ENCODE assay signal across 8 cellular contexts in genomic region chr3:186255703-186256331, GRCh38.
DNase-seq lines count a peak whose midpoint lies in the region; ATAC-seq and TF ChIP-seq lines count a peak whose summit lies in the region.

No MANE protein-coding gene starts in this region.

- H2AFZ ChIP-seq in HCT116 (ENCODE audit: low read depth, low read length, poor library complexity, severe bottlenecking) (no peak overlapping the region), SU-DHL-6 (ENCODE audit: low read depth, low read length, severe bottlenecking) (no peak overlapping the region)

- H3K4me3 ChIP-seq in HCT116 (replicated peaks in 1 of 2; ENCODE audit: low read depth in 1 of 2, low read length in 2 of 2) (no peak overlapping the region), SU-DHL-6 (ENCODE audit: insufficient read depth, low read length, poor library complexity, severe bottlenecking) (no peak overlapping the region), left ventricle myocardium inferior (no peak overlapping the region)

- H3K9me2 ChIP-seq in HCT116 (ENCODE audit: insufficient read depth): no peaks in the 10 kb centered on the region
- H3K9me2 ChIP-seq in SU-DHL-6 (replicated peaks; ENCODE audit: insufficient read depth, low read length): no peaks in the 10 kb centered on the region

- BruUV-seq in HCT116 (replicated peaks; lab: Mats Ljungman, UMichigan): no TSS peak

- no peak overlapping the region for H3K27ac ChIP-seq in HCT116 (ENCODE audit: low read depth, low read length)
- no peak overlapping the region for H3K27ac ChIP-seq in SU-DHL-6 (ENCODE audit: low read depth, low read length)
- no peak overlapping the region for H3K27ac ChIP-seq in left ventricle myocardium inferior (replicated peaks)

- H3K4me1 ChIP-seq in HCT116 (ENCODE audit: control insufficient read depth in 1 of 2, insufficient read depth in 2 of 2, low read length in 2 of 2) (peaks cover 5 to 12% of the 10 kb centered on the region in 2 experiments; a peak in 3 of 4 replicates), left ventricle myocardium inferior (no peaks in the 10 kb centered on the region)

- no peak for TF ChIP-seq RAD21 in HCT116 (IDR thresholded peaks at IDR 0.05; ENCODE audit: low read depth)

- H4K20me1 ChIP-seq in HCT116 (ENCODE audit: insufficient read depth): no peaks in the 10 kb centered on the region
- H4K20me1 ChIP-seq in SU-DHL-6 (ENCODE audit: low read depth, low read length): no peaks in the 10 kb centered on the region

- ATAC-seq in HCT116: no peak
- ATAC-seq in HG03039 (IDR thresholded peaks at IDR 0.05; ENCODE audit: unreplicated experiment): no peak

- H3K9ac ChIP-seq in HCT116 (ENCODE audit: low read length): no peak overlapping the region
- no peak overlapping the region for H3K9ac ChIP-seq in SU-DHL-6 (ENCODE audit: low read length)

- no peaks in the 10 kb centered on the region for H3F3A ChIP-seq in SU-DHL-6 (ENCODE audit: insufficient read depth)

- POLR2A ChIA-PET in HCT116 (lab: Charles Lee): no interaction called here

- H3K27me3 ChIP-seq in HCT116 (ENCODE audit: insufficient read depth, low read length): no peaks in the 10 kb centered on the region
- no peaks in the 10 kb centered on the region for H3K27me3 ChIP-seq in SU-DHL-6 (ENCODE audit: low read length)
- H3K27me3 ChIP-seq in left ventricle myocardium inferior (ENCODE audit: low read depth): peaks cover 7% of the 10 kb centered on the region

- DNase-seq in DMS53 treated with DMSO at 0.1 percent for 48 hours (lab: John Stamatoyannopoulos, UW; ENCODE audit: unreplicated experiment) (peak; percentile 44), HCT116 (ENCODE audit: low read depth, low spot score) (no peak), left kidney (ENCODE audit: low read depth, low spot score) (peak; percentile 89), activated gamma-delta T cell (lab: John Stamatoyannopoulos, UW) (no peak), left ventricle myocardium inferior (no peak)
- DNase-seq in activated CD4-positive, alpha-beta T cell treated with anti-CD3 and anti-CD28 coated beads for 4 hours: no peak

- intact Hi-C loops in HCT116 (cut with micrococcal nuclease): loop anchor here (5.0 to 10.0 kb wide), 2 partner anchors 361 to 569 kb away; no protein-coding TSS in a partner anchor
- intact Hi-C loops in left ventricle myocardium inferior (cut with micrococcal nuclease): loop anchor here (10.0 kb wide), 1 partner anchor 289 kb away; the partner anchor contains the start of gene CRYGS

- no peak for TF ChIP-seq POLR2A in HCT116 (IDR thresholded peaks at IDR 0.05; ENCODE audit: borderline replicate concordance, extremely low read depth, insufficient read depth, insufficient read length)

- RAD21 ChIA-PET in HCT116 (lab: Charles Lee; ENCODE audit: low non-redundant PET in 1 of 2, low total read pairs in 2 of 2, uncharacterized antibody in 2 of 2, unreplicated experiment in 2 of 2): no interaction called here

- H3K4me2 ChIP-seq in HCT116 (ENCODE audit: low read length) (no peak overlapping the region), SU-DHL-6 (ENCODE audit: low read depth, low read length, poor library complexity, severe bottlenecking) (peak overlapping the region; percentile 11)

- H3K36me3 ChIP-seq in HCT116 (ENCODE audit: control insufficient read depth in 1 of 2, insufficient read depth in 2 of 2, low read length in 2 of 2) (no peaks in the 10 kb centered on the region), SU-DHL-6 (ENCODE audit: low read length) (no peaks in the 10 kb centered on the region), left ventricle myocardium inferior (peaks cover 14% of the 10 kb centered on the region)

- peak in 2 of 3 experiments; percentile 52 to 57; a peak in 4 of 6 replicates for TF ChIP-seq CTCF in HCT116 (IDR thresholded peaks at IDR 0.05 in 2 of 3, conservative IDR thresholded peaks at IDR 0.05 in 1 of 3; ENCODE audit: borderline replicate concordance in 1 of 3, insufficient read depth in 1 of 3, low read depth in 2 of 3, low read length in 2 of 3)
- peak; percentile 35 for TF ChIP-seq CTCF in SU-DHL-6 (IDR thresholded peaks at IDR 0.05; ENCODE audit: insufficient read depth, low read length, poor library complexity, severe bottlenecking)
- TF ChIP-seq CTCF in left ventricle myocardium inferior (IDR thresholded peaks at IDR 0.05; ENCODE audit: borderline replicate concordance): no peak

- H3K79me2 ChIP-seq in HCT116 (ENCODE audit: insufficient read depth, low read length) (no peaks in the 10 kb centered on the region), SU-DHL-6 (ENCODE audit: insufficient read depth, low read length) (no peaks in the 10 kb centered on the region)

- CTCF ChIA-PET in HCT116 (lab: Charles Lee): interaction anchor here (0.9 to 1.3 kb wide), 3 partner anchors 13 to 312 kb away, joined by 3 to 4 read pairs (median 3); no protein-coding TSS in a partner anchor

- H3K9me3 ChIP-seq in HCT116 (ENCODE audit: control insufficient read depth in 1 of 2, insufficient read depth in 1 of 2, low read depth in 1 of 2, low read length in 2 of 2) (no peaks in the 10 kb centered on the region), SU-DHL-6 (ENCODE audit: insufficient read depth, low read length) (no peaks in the 10 kb centered on the region), left ventricle myocardium inferior (replicated peaks) (no peaks in the 10 kb centered on the region)

TF ChIP-seq in HCT116, 20 proteins besides CTCF, POLR2A, EP300 and RAD21:
- no peak for TF ChIP-seq ZNF274 (IDR thresholded peaks at IDR 0.05; ENCODE audit: low read depth, low read length)
- TF ChIP-seq TCF7L2 (IDR thresholded peaks at IDR 0.05; ENCODE audit: borderline replicate concordance, extremely low read depth, insufficient read depth, insufficient read length): no peak
- no peak for TF ChIP-seq JUND (IDR thresholded peaks at IDR 0.05)
- TF ChIP-seq REST (IDR thresholded peaks at IDR 0.05; ENCODE audit: low read depth): no peak
- no peak for TF ChIP-seq CEBPB (IDR thresholded peaks at IDR 0.05; ENCODE audit: low read depth)
- TF ChIP-seq CBX3 (IDR thresholded peaks at IDR 0.05; ENCODE audit: low read depth): no peak

Comparison
In these comparisons a context has a peak if more than half of its experiments do, and no peak if none do; other contexts are left out.
1. DNase-seq: peak in DMS53 treated with DMSO at 0.1 percent for 48 hours (single experiment) and left kidney (single experiment); none in HCT116 (single experiment), activated gamma-delta T cell (single experiment), left ventricle myocardium inferior (single experiment) and activated CD4-positive, alpha-beta T cell treated with anti-CD3 and anti-CD28 coated beads for 4 hours (0 of 2).